Comparison of ENCODE assay signal across 8 cellular contexts in genomic region chr1:12019858-12020509, GRCh38. TPM values are rescaled to one million over a fixed set of nuclear protein-coding genes. Genes with fewer than 3 reads are reported as not detected.
DNase-seq lines count a peak whose midpoint lies in the region; ATAC-seq and TF ChIP-seq lines count a peak whose summit lies in the region.

No MANE protein-coding gene starts in this region.

- peaks cover 13% of the 10 kb centered on the region for H3K4me1 ChIP-seq in mononuclear cell (ENCODE audit: insufficient read depth, low read length)

- intact Hi-C loops in dorsolateral prefrontal cortex (cut with DNase I), result loop anchor here (2.0 kb wide), 2 partner anchors 39 to 113 kb away; partner anchors contain the start of gene MFN2 (in 2 of the 2)

- peak overlapping the region; percentile 59 to 100 (median 93) for H3K4me3 ChIP-seq in dorsolateral prefrontal cortex
- H3K4me3 ChIP-seq in mononuclear cell (ENCODE audit: low read length), result peak overlapping the region; percentile 82

- H3K27me3 ChIP-seq in dorsolateral prefrontal cortex (no peaks in the 10 kb centered on the region), mononuclear cell (ENCODE audit: insufficient read depth, low read length) (no peaks in the 10 kb centered on the region)

- TF ChIP-seq CTCF in dorsolateral prefrontal cortex (IDR thresholded peaks at IDR 0.05 in 54 of 56, conservative IDR thresholded peaks at IDR 0.05 in 2 of 56; ENCODE audit: low read depth in 1 of 56, partially characterized antibody in 56 of 56), result no peak

- H3K27ac ChIP-seq in dorsolateral prefrontal cortex, result peak overlapping the region in 53 of 59 donors; percentile 4 to 92 (median 74)

- no peaks in the 10 kb centered on the region for H3K9me3 ChIP-seq in mononuclear cell (ENCODE audit: low read depth, low read length)

- ATAC-seq in GM21515 (IDR thresholded peaks at IDR 0.05; ENCODE audit: unreplicated experiment) (peak; percentile 1), GM18909 (IDR thresholded peaks at IDR 0.05; ENCODE audit: poor library complexity, unreplicated experiment) (no peak), GM19467 (IDR thresholded peaks at IDR 0.05; ENCODE audit: unreplicated experiment) (no peak)

- peak; percentile 61 for DNase-seq in OCI-M1 (lab: John Stamatoyannopoulos, UW)
- DNase-seq in dorsolateral prefrontal cortex, result peak in 1 of 10 donors; percentile 52
- DNase-seq in stimulated activated CD4-positive, alpha-beta T cell treated with anti-CD3 and anti-CD28 coated beads, Interleukin-15, amount 100 ng/mL, for 24 hours, result no peak
- no peak for DNase-seq in mucosa of gallbladder (ENCODE audit: low spot score)

RNA-seq across cellular contexts. Expression of gene MIIP, which starts 0.7 kb away (rescaled TPM):
- 10 to 100 TPM; 16.3 to 37.8 (median 24.3) TPM for total RNA-seq in dorsolateral prefrontal cortex
- total RNA-seq in mononuclear cell, result 25.6 TPM
- total RNA-seq in mucosa of gallbladder, result 20.9 TPM

RNA-seq across cellular contexts. Expression of gene MFN2, which starts 39.7 kb away (rescaled TPM):
- total RNA-seq in dorsolateral prefrontal cortex (100 to 1,000 TPM; 107 to 182 (median 141) TPM), mononuclear cell (35.2 TPM), mucosa of gallbladder (71.1 TPM)

RNA-seq across cellular contexts. Expression of gene TNFRSF8, which starts 43.1 kb away (rescaled TPM):
- total RNA-seq in dorsolateral prefrontal cortex, result under 1 TPM in 28 of 120 experiments, not detected in 92; 0.16 to 0.56 (median 0.28) TPM
- 0.73 TPM for total RNA-seq in mononuclear cell
- 2.3 TPM for total RNA-seq in mucosa of gallbladder
